Comparison of ENCODE assay signal across 30 cellular contexts in the genomic region with DNA sequence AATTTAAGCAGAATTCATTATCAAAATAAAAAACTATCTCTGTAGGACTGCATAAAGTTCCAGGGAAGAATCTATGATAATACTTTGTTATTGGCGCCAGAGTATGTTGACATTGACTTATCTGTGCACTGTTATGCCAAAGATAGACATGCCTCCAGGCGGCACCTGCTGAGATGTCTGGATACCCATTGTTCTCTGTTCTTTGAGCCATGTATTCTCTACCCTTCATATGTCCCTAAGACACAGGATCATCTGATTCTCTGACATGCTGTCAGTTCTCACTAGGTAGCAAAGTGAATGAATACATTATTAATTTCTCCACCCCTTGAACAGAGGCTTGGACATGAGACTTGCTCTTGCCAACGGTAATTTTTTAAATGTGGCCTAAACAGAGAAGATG.
"Had no signal": no experiment of that assay in that cellular context is flagged by ENCODE, and none has a peak within 500 bp of the region (broad histone marks: within the 10 kb centered on the region; RNA-seq: fewer than 3 reads in every experiment).

No MANE protein-coding gene starts in this region.

- ATAC-seq: activated naive CD4-positive, alpha-beta T cell treated with anti-CD3 and anti-CD28 coated beads, Interleukin-2, amount 50 U/mL, for 72 hours; activated T-cell treated with anti-CD3 and anti-CD28 coated beads, Interleukin-2, amount 50 U/mL, for 72 hours; esophagus mucosa; heart left ventricle; WTC11 had no signal

- H3K9me3 ChIP-seq: ascending aorta, breast epithelium, colonic mucosa had no signal

- DNase-seq: activated CD4-positive, alpha-beta memory T cell treated with anti-CD3 and anti-CD28 coated beads, Interleukin-2, amount 10 ng/mL, durations not matched to agents 7 days and 5 days; activated CD4-positive, alpha-beta T cell treated with anti-CD3 and anti-CD28 coated beads for 1 hour; activated CD4-positive, alpha-beta T cell treated with anti-CD3 and anti-CD28 coated beads for 4 hours; activated CD4-positive, alpha-beta T cell treated with anti-CD3 and anti-CD28 coated beads, Interleukin-2, amount 10 ng/mL, durations not matched to agents 7 days and 5 days; activated CD4-positive, alpha-beta T cell treated with anti-CD3 and anti-CD28 coated beads, Interleukin-2, amount 50 U/mL, for 4 hours; activated CD8-positive, alpha-beta memory T cell treated with anti-CD3 and anti-CD28 coated beads, Interleukin-2, amount 50 U/mL, for 48 hours; activated gamma-delta T cell; activated naive CD4-positive, alpha-beta T cell; activated naive CD4-positive, alpha-beta T cell treated with anti-CD3 and anti-CD28 coated beads, Interleukin-2, amount 10 ng/mL, durations not matched to agents 7 days and 5 days; activated naive CD8-positive, alpha-beta T cell treated with anti-CD3 and anti-CD28 coated beads, Interleukin-2, amount 10 ng/mL, durations not matched to agents 7 days and 5 days; activated T-cell treated with anti-CD3 and anti-CD28 coated beads for 4 hours; activated T-cell treated with anti-CD3 and anti-CD28 coated beads, Interleukin-2, amount 50 U/mL, for 24 hours; activated T-cell treated with anti-CD3 and anti-CD28 coated beads, Interleukin-2, amount 50 U/mL, for 72 hours; central memory CD4-positive, alpha-beta T cell; cerebellar nuclear complex; colonic mucosa; dorsolateral prefrontal cortex; effector memory CD4-positive, alpha-beta T cell; endodermal cell; foreskin fibroblast; glutamatergic neuron; heart left ventricle; T-helper 9 cell had no signal

- H3K27ac ChIP-seq: ascending aorta, breast epithelium, cardiac muscle cell, colonic mucosa, dorsolateral prefrontal cortex, heart left ventricle, VCaP had no signal

- H3K4me1 ChIP-seq: ascending aorta, breast epithelium, colonic mucosa, heart left ventricle had no signal

- H3K36me3 ChIP-seq: ascending aorta, breast epithelium, cardiac muscle cell, colonic mucosa, heart left ventricle had no signal

- H3K27me3 ChIP-seq: ascending aorta, breast epithelium, cardiac muscle cell, colonic mucosa, dorsolateral prefrontal cortex, heart left ventricle had no signal

- H3K4me3 ChIP-seq: ascending aorta, breast epithelium, cardiac muscle cell, colonic mucosa, dorsolateral prefrontal cortex, heart left ventricle had no signal
